ENCODE assay signal across 23 cellular contexts in genomic region chr7:119177863-119178262, GRCh38.
"Had no signal": no experiment of that assay in that cellular context is flagged by ENCODE, and none has a peak within 500 bp of the region (broad histone marks: within the 10 kb centered on the region; RNA-seq: fewer than 3 reads in every experiment).

No MANE protein-coding gene starts in this region.

- DNase-seq: Kasumi-1, MV-4-11, NCI-H1048, NCI-H1105, NCI-H1417, NCI-H1436 treated with DMSO at 0.1 percent for 48 hours, NCI-H1694, NCI-H187 treated with DMSO at 0.1 percent for 48 hours, NCI-H2029 treated with DMSO at 0.1 percent for 48 hours, NCI-H2171 treated with DMSO at 0.1 percent for 48 hours, NCI-H2227 treated with DMSO at 0.1 percent for 48 hours, NCI-H524 treated with DMSO at 0.1 percent for 48 hours, NCI-H69, NCI-H774, SHP77, SW 1271, T-cell had no signal

- H3K27ac ChIP-seq: KMS-11, RWPE1 had no signal

- H3K4me3 Mint-ChIP-seq: IgD-negative memory B cell; T-cell; T-helper 1 cell treated with Interleukin-12 subunit alpha and Interleukin-12 subunit beta and Interleukin-4 antibody, amounts not matched to agents 30 μg/mL and 1 μg/mL, for 36 hours had no signal

- H3K4me3 ChIP-seq: K562 had no signal

- H3K27me3 Mint-ChIP-seq: IgD-negative memory B cell, T-cell had no signal

- H3K9ac ChIP-seq: KMS-11 had no signal

- H3K4me2 ChIP-seq: KMS-11 had no signal

- ATAC-seq: K562, Panc1, T-cell had no signal

- H3K4me1 Mint-ChIP-seq: IgD-negative memory B cell, T-cell had no signal

- H3K36me3 Mint-ChIP-seq: IgD-negative memory B cell, T-cell had no signal

- H3K9me3 Mint-ChIP-seq: IgD-negative memory B cell; T-helper 1 cell treated with Interleukin-12 subunit alpha and Interleukin-12 subunit beta and Interleukin-4 antibody, amounts not matched to agents 30 μg/mL and 1 μg/mL, for 36 hours had no signal

- H3K27ac Mint-ChIP-seq: IgD-negative memory B cell; T-cell; T-helper 1 cell treated with Interleukin-12 subunit alpha and Interleukin-12 subunit beta and Interleukin-4 antibody, amounts not matched to agents 30 μg/mL and 1 μg/mL, for 36 hours had no signal
